In the genomic region with DNA sequence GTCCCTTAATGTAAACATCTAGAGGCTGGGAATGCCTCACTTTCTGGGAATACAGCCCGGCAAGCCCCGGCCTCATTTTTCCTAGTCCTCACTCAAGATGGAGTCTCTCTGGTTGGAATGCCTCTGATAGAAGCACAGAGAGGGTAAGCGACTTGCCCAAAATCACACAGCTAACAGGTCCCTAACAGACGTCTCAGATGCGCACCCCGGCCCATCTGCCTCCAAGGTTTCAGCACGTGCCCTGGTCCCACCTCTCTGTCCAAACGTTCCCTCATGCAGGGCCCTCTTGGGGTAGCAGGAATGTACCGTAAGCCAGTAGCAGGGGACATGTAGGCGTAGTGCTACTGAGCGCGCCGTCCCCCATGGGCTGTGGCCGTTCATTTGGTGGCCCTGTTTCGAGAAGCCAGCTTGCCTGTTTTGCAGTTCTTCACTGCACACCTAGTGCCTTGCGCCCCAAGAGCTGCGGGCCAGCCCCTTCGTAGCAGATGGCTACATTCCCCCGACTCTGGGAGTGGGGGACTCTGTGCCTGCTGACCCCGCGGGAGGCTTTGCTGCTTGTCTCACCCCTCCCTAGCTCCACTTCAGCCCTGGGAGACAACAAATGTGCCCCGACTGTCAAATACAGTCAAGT, we compare ENCODE assay signal across 15 cellular contexts.
DNase-seq lines count a peak whose midpoint lies in the region; ATAC-seq and TF ChIP-seq lines count a peak whose summit lies in the region.
"Had no signal": no experiment of that assay in that cellular context is flagged by ENCODE, and none has a peak within 500 bp of the region (broad histone marks: within the 10 kb centered on the region; RNA-seq: fewer than 3 reads in every experiment).

No MANE protein-coding gene starts in this region.

- in situ Hi-C loops in IMR-90 (cut with MboI; ENCODE audit: low sequenced_read_pairs), result no loop called here

- peak overlapping the region; percentile 68 for H2AFZ ChIP-seq in IMR-90 (replicated peaks; ENCODE audit: low read length, poor library complexity)
- no peak overlapping the region for H2AFZ ChIP-seq in osteoblast (ENCODE audit: low read length)

- H3K4me3 ChIP-seq in BLaER1 (no peak overlapping the region), IMR-90 (ENCODE audit: insufficient read depth, low read depth, low read length) (no peak overlapping the region), osteoblast (ENCODE audit: insufficient read depth, low read length) (no peak overlapping the region)
- H3K4me3 ChIP-seq: lower lobe of right lung had no signal

- H3K23ac ChIP-seq in IMR-90 (ENCODE audit: low read depth, low read length), result no peak overlapping the region

- peak overlapping the region; percentile 29 for H2BK120ac ChIP-seq in IMR-90 (ENCODE audit: low read depth, low read length)

- H2BK20ac ChIP-seq in IMR-90 (ENCODE audit: low read depth, low read length), result no peak overlapping the region

- POLR2A ChIA-PET in IMR-90 (lab: Charles Lee; ENCODE audit: unreplicated experiment), result no interaction called here

- H3K9ac ChIP-seq in BLaER1 (no peak overlapping the region), IMR-90 (ENCODE audit: low read depth, low read length) (no peak overlapping the region)

- peak overlapping the region; percentile 63 for H3K4ac ChIP-seq in IMR-90 (ENCODE audit: low read depth, low read length)

- intact Hi-C loops in IMR-90 (cut with micrococcal nuclease), result no loop called here

- TF ChIP-seq RAD21 in IMR-90 (IDR thresholded peaks at IDR 0.05; ENCODE audit: low read length), result no peak

- H3K9me3 ChIP-seq in BLaER1 (no peaks in the 10 kb centered on the region), IMR-90 (ENCODE audit: control insufficient read depth, insufficient read depth, low read length) (no peaks in the 10 kb centered on the region), osteoblast (ENCODE audit: low read depth, low read length) (no peaks in the 10 kb centered on the region)
- H3K9me3 ChIP-seq: lower lobe of right lung had no signal

- H3K4me1 ChIP-seq in BLaER1 (peaks cover 38% of the 10 kb centered on the region), IMR-90 (ENCODE audit: control insufficient read depth, insufficient read depth, low read length) (peaks cover 17% of the 10 kb centered on the region), foreskin keratinocyte (peaks cover 23% of the 10 kb centered on the region), osteoblast (ENCODE audit: insufficient read depth, low read length) (no peaks in the 10 kb centered on the region)

- H4K5ac ChIP-seq in IMR-90 (ENCODE audit: low read depth, low read length), result no peak overlapping the region; the same call in 1 of the 2 replicates

- peaks cover 3% of the 10 kb centered on the region; the same call in 1 of the 2 replicates for H3K9me1 ChIP-seq in IMR-90 (ENCODE audit: insufficient read depth, low read length)

- H3K27me3 ChIP-seq in BLaER1, result 0 out of 2 replicates have a peak, but pooled peaks cover 4% of the 10 kb centered on the region
- H3K27me3 ChIP-seq in IMR-90 (ENCODE audit: control insufficient read depth, insufficient read depth, low read length), result no peaks in the 10 kb centered on the region
- H3K27me3 ChIP-seq in foreskin keratinocyte, result no peaks in the 10 kb centered on the region
- H3K27me3 ChIP-seq in osteoblast (ENCODE audit: insufficient read depth, low read length), result peaks cover 35% of the 10 kb centered on the region

- H4K8ac ChIP-seq in IMR-90 (ENCODE audit: low read depth in 2 of 2, low read length in 2 of 2), result peak overlapping the region in 1 of 2 experiments; percentile 32; a peak in 2 of 4 replicates

- H3K36me3 ChIP-seq in BLaER1 (no peaks in the 10 kb centered on the region), IMR-90 (ENCODE audit: control insufficient read depth, insufficient read depth, low read length) (no peaks in the 10 kb centered on the region), osteoblast (ENCODE audit: insufficient read depth, low read length) (no peaks in the 10 kb centered on the region)
- H3K36me3 ChIP-seq: lower lobe of right lung had no signal

- H3K4me2 ChIP-seq in BLaER1, result peak overlapping the region; percentile 75
- no peak overlapping the region; the same call in 1 of the 2 replicates for H3K4me2 ChIP-seq in IMR-90 (ENCODE audit: low read depth, low read length)
- no peak overlapping the region for H3K4me2 ChIP-seq in osteoblast (ENCODE audit: insufficient read depth, low read length)

- ATAC-seq in IMR-90 (ENCODE audit: low read depth) (peak; percentile 29; the same call in 1 of the 2 replicates), foreskin keratinocyte (no peak), HG03135 (IDR thresholded peaks at IDR 0.05; ENCODE audit: unreplicated experiment) (no peak)
- ATAC-seq: naive thymus-derived CD8-positive, alpha-beta T cell; Right ventricle myocardium inferior had no signal

- H2AK9ac ChIP-seq in IMR-90 (replicated peaks; ENCODE audit: low read depth, low read length, poor library complexity), result peak overlapping the region; percentile 84

- H3K56ac ChIP-seq in IMR-90 (ENCODE audit: extremely low read depth, insufficient read depth, low read length), result no peak overlapping the region

- H3K79me1 ChIP-seq in IMR-90 (ENCODE audit: low read depth in 1 of 2, low read length in 2 of 2), result no peaks in the 10 kb centered on the region; a peak in 1 of 4 replicates

- TF ChIP-seq CTCF in IMR-90 (conservative IDR thresholded peaks at IDR 0.05; ENCODE audit: low read depth, low read length) (no peak), foreskin keratinocyte (conservative IDR thresholded peaks at IDR 0.05) (no peak), osteoblast (IDR thresholded peaks at IDR 0.05; ENCODE audit: extremely low read depth, low read depth, low read length) (no peak)

- H4K20me1 ChIP-seq in BLaER1 (no peaks in the 10 kb centered on the region), IMR-90 (ENCODE audit: insufficient read depth, low read length) (no peaks in the 10 kb centered on the region), osteoblast (ENCODE audit: insufficient read depth, low read length) (no peaks in the 10 kb centered on the region)

- H3K18ac ChIP-seq in IMR-90 (ENCODE audit: low read depth, low read length), result no peak overlapping the region; the same call in 1 of the 2 replicates

- CTCF ChIA-PET in IMR-90 (lab: Yijun Ruan, JAX), result interaction anchor here (0.8 kb wide), 1 partner anchor 12 kb away, joined by 3 read pairs; no protein-coding TSS in a partner anchor

- TF ChIP-seq POLR2A in IMR-90 (IDR thresholded peaks at IDR 0.05; ENCODE audit: low read depth, low read length), result no peak

- H2BK5ac ChIP-seq in IMR-90 (ENCODE audit: low read depth, low read length, poor library complexity, severe bottlenecking), result no peak overlapping the region

- dilution Hi-C loops in IMR-90 (cut with HindIII; ENCODE audit: low sequenced_read_pairs, unreplicated experiment), result no loop called here

- H3K79me2 ChIP-seq in osteoblast (ENCODE audit: insufficient read depth, low read length), result no peaks in the 10 kb centered on the region

- H3K14ac ChIP-seq in IMR-90 (replicated peaks; ENCODE audit: low read depth, low read length), result peak overlapping the region; percentile 49

- WGBS in IMR-90 (ENCODE audit: extremely low coverage in 2 of 2, insufficient read length in 1 of 2), 2 experiments, result 53% methylated on average over 7 of the region's 22 CpGs; no CpG with 5 or more reads in 1 of the 2 experiments

- DNase-seq in IMR-90 (peak; percentile 36), foreskin keratinocyte (no peak), osteoblast (ENCODE audit: insufficient read length, low spot score, missing footprints) (peak; percentile 29), A172 (ENCODE audit: low spot score) (no peak), EL (no peak), NCI-H1048 (lab: John Stamatoyannopoulos, UW) (no peak)
- DNase-seq: activated CD4-positive, alpha-beta T cell treated with anti-CD3 and anti-CD28 coated beads, Interleukin-2, amount 50 U/mL, for 4 hours; activated T-cell treated with anti-CD3 and anti-CD28 coated beads, Interleukin-2, amount 50 U/mL, for 1 hour; immature natural killer cell; lower lobe of right lung; naive thymus-derived CD8-positive, alpha-beta T cell; NCI-H446 had no signal

- H2BK15ac ChIP-seq in IMR-90 (ENCODE audit: low read depth, low read length), result no peak overlapping the region; the same call in 2 of the 3 replicates

- peak overlapping the region; percentile 52 for H4K91ac ChIP-seq in IMR-90 (ENCODE audit: insufficient read depth, low read depth, low read length)

- peak overlapping the region; percentile 26; the same call in 1 of the 2 replicates for H2AK5ac ChIP-seq in IMR-90 (ENCODE audit: low read depth, low read length)

- H3K27ac ChIP-seq in BLaER1, result no peak overlapping the region
- no peak overlapping the region for H3K27ac ChIP-seq in IMR-90 (ENCODE audit: insufficient read depth, low read length)
- peak overlapping the region; percentile 95 for H3K27ac ChIP-seq in foreskin keratinocyte
- no peak overlapping the region for H3K27ac ChIP-seq in osteoblast (ENCODE audit: low read depth, low read length)

- BruUV-seq in IMR-90 (replicated peaks; lab: Mats Ljungman, UMichigan), result no TSS peak

TF ChIP-seq in IMR-90, 13 proteins besides CTCF, POLR2A, EP300 and RAD21:
- TF ChIP-seq NFE2L2 (IDR thresholded peaks at IDR 0.05; ENCODE audit: low read depth, low read length) (no peak), RCOR1 (IDR thresholded peaks at IDR 0.05; ENCODE audit: insufficient replicate concordance, low read length) (no peak), MAFK (IDR thresholded peaks at IDR 0.05; ENCODE audit: low read depth, low read length) (no peak), FOS (IDR thresholded peaks at IDR 0.05; ENCODE audit: low read depth, low read length) (no peak), SMC3 (IDR thresholded peaks at IDR 0.05; ENCODE audit: low read depth, low read length) (no peak), CEBPB (IDR thresholded peaks at IDR 0.05; ENCODE audit: low read depth, low read length) (no peak), MAZ (IDR thresholded peaks at IDR 0.05; ENCODE audit: borderline replicate concordance, low read depth, low read length) (no peak)
- TF ChIP-seq, protein P1, sequence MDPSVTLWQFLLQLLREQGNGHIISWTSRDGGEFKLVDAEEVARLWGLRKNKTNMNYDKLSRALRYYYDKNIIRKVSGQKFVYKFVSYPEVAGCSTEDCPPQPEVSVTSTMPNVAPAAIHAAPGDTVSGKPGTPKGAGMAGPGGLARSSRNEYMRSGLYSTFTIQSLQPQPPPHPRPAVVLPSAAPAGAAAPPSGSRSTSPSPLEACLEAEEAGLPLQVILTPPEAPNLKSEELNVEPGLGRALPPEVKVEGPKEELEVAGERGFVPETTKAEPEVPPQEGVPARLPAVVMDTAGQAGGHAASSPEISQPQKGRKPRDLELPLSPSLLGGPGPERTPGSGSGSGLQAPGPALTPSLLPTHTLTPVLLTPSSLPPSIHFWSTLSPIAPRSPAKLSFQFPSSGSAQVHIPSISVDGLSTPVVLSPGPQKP (IDR thresholded peaks at IDR 0.05; ENCODE audit: borderline replicate concordance, low read depth, low read length), result no peak

Comparison
In these comparisons a context has a peak if more than half of its experiments do, and no peak if none do; other contexts are left out.
1. DNase-seq: peak in IMR-90 (single experiment) and osteoblast (single experiment); none in foreskin keratinocyte (0 of 2), A172 (single experiment), EL (single experiment) and NCI-H1048 (single experiment).